13 cellular contexts compared by ENCODE assay signal in the genomic region with DNA sequence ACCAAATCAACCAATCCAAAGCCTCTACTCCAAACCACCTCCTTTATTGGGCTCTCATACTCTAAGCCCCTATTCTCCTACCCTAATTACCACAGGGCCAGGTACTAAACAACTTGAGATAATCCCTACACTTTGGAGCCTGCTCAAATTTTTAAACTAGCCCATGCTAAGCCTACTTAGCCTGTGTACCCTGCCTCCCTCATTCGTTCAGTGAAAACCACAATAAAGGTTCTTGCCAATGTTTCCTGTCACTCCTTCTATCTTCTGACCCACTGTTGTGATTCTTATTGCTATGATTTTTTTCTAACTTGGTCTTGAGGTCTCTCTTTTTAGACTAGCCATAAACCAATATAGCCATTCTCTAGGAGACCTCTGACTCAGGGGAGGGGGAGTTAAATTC. TPM values are rescaled to one million over a fixed set of nuclear protein-coding genes. Genes with fewer than 3 reads are reported as not detected.
DNase-seq lines count a peak whose midpoint lies in the region; ATAC-seq and TF ChIP-seq lines count a peak whose summit lies in the region.
"Not testable (repeated sequence)": the region's sequence is repeated elsewhere in the genome, so short reads cannot be mapped to it uniquely, and the experiment has no call there.
"Had no signal": no experiment of that assay in that cellular context is flagged by ENCODE, and none has a peak within 500 bp of the region (broad histone marks: within the 10 kb centered on the region; RNA-seq: fewer than 3 reads in every experiment).

No MANE protein-coding gene starts in this region.

- H3K9me2 ChIP-seq in MM.1S (replicated peaks; ENCODE audit: insufficient read depth, low read length) = not testable (repeated sequence)

- not testable (repeated sequence) for H3K27me3 Mint-ChIP-seq in CD4-positive, alpha-beta T cell; T-helper 2 cell treated with Interferon-gamma antibody and Interleukin-4, amounts not matched to agents 5 μg/mL and 100 μg/mL, for 36 hours (ENCODE audit: low read depth); activated CD8-positive, alpha-beta T cell treated with anti-CD3 and anti-CD28 coated beads for 36 hours; activated T-helper 17 cell treated with anti-CD3 and anti-CD28 coated beads, Interleukin-2, amount 50 U/mL, for 72 hours; activated naive CD8-positive, alpha-beta T cell treated with anti-CD3 and anti-CD28 coated beads, Interleukin-2, amount 10 ng/mL, durations not matched to agents 7 days and 5 days; naive thymus-derived CD4-positive, alpha-beta T cell

- H4K20me1 ChIP-seq in MM.1S (ENCODE audit: insufficient read depth, low read length) = not testable (repeated sequence)

- H3F3A ChIP-seq in MM.1S (ENCODE audit: insufficient read depth, low read length) = not testable (repeated sequence)

- not testable (repeated sequence) for H3K9me3 ChIP-seq in CD4-positive, alpha-beta T cell (ENCODE audit: control insufficient read depth, low read length); MM.1S (replicated peaks; ENCODE audit: insufficient read depth, low read length); naive thymus-derived CD4-positive, alpha-beta T cell (ENCODE audit: control insufficient read depth in 2 of 3, low read length in 3 of 3)

- H3K9ac ChIP-seq in MM.1S (ENCODE audit: low read length) = not testable (repeated sequence)

- not testable (repeated sequence) for H3K36me3 ChIP-seq in MM.1S (replicated peaks; ENCODE audit: insufficient read depth, low read length); naive thymus-derived CD4-positive, alpha-beta T cell (ENCODE audit: control insufficient read depth in 2 of 3, insufficient read depth in 3 of 3, low read length in 3 of 3)

- intact Hi-C loops in CD4-positive, alpha-beta T cell (cut with DNase I, micrococcal nuclease); activated CD8-positive, alpha-beta T cell treated with anti-CD3 and anti-CD28 coated beads for 36 hours (cut with micrococcal nuclease); naive thymus-derived CD4-positive, alpha-beta T cell (cut with micrococcal nuclease): not testable (repeated sequence)

- 0 out of 2 replicates have a peak overlapping the region, but pooled peaks have one; percentile 2 for H2AFZ ChIP-seq in MM.1S (ENCODE audit: low read length)

- H3K4me1 ChIP-seq in MM.1S (ENCODE audit: low read length); naive thymus-derived CD4-positive, alpha-beta T cell (ENCODE audit: control insufficient read depth in 2 of 2, insufficient read depth in 2 of 2, low read length in 2 of 2): not testable (repeated sequence)

- CTCF ChIA-PET in CD4-positive, alpha-beta T cell (lab: Charles Lee); activated CD8-positive, alpha-beta T cell treated with anti-CD3 and anti-CD28 coated beads for 36 hours (lab: Charles Lee); naive thymus-derived CD4-positive, alpha-beta T cell (lab: Charles Lee): not testable (repeated sequence)

- not testable (repeated sequence) for TF ChIP-seq CTCF in CD4-positive, alpha-beta T cell (IDR thresholded peaks at IDR 0.05); MM.1S (IDR thresholded peaks at IDR 0.05; ENCODE audit: low read length); activated CD8-positive, alpha-beta T cell treated with anti-CD3 and anti-CD28 coated beads for 36 hours (IDR thresholded peaks at IDR 0.05)

- POLR2A ChIA-PET in CD4-positive, alpha-beta T cell (lab: Charles Lee) = interaction anchor here (0.9 to 1.3 kb wide), 2 partner anchors 82 to 107 kb away, joined by 3 read pairs; no protein-coding TSS in a partner anchor
- POLR2A ChIA-PET in activated CD8-positive, alpha-beta T cell treated with anti-CD3 and anti-CD28 coated beads for 36 hours (lab: Charles Lee); activated naive CD8-positive, alpha-beta T cell treated with anti-CD3 and anti-CD28 coated beads, Interleukin-2, amount 10 ng/mL, durations not matched to agents 7 days and 5 days (lab: Charles Lee); naive thymus-derived CD4-positive, alpha-beta T cell (lab: Charles Lee): not testable (repeated sequence)

- H3K4me3 ChIP-seq in MM.1S (ENCODE audit: low read length); naive thymus-derived CD4-positive, alpha-beta T cell (ENCODE audit: low read length): not testable (repeated sequence)

- H3K36me3 Mint-ChIP-seq in CD4-positive, alpha-beta T cell (ENCODE audit: low read depth); T-helper 2 cell treated with Interferon-gamma antibody and Interleukin-4, amounts not matched to agents 5 μg/mL and 100 μg/mL, for 36 hours (ENCODE audit: low read depth); activated CD8-positive, alpha-beta T cell treated with anti-CD3 and anti-CD28 coated beads for 36 hours (ENCODE audit: low read depth); activated T-helper 17 cell treated with anti-CD3 and anti-CD28 coated beads, Interleukin-2, amount 50 U/mL, for 72 hours (ENCODE audit: low read depth); activated naive CD8-positive, alpha-beta T cell treated with anti-CD3 and anti-CD28 coated beads, Interleukin-2, amount 10 ng/mL, durations not matched to agents 7 days and 5 days; naive thymus-derived CD4-positive, alpha-beta T cell: not testable (repeated sequence)

- not testable (repeated sequence) for H3K27me3 ChIP-seq in CD4-positive, alpha-beta T cell (ENCODE audit: control insufficient read depth, insufficient read depth, low read length); MM.1S (replicated peaks; ENCODE audit: insufficient read depth, low read length); naive thymus-derived CD4-positive, alpha-beta T cell (ENCODE audit: control insufficient read depth in 2 of 2, insufficient read depth in 2 of 2, low read length in 2 of 2)

- not testable (repeated sequence) for DNase-seq in CD4-positive, alpha-beta T cell; T-helper 2 cell treated with Interferon-gamma antibody and Interleukin-4, amounts not matched to agents 5 μg/mL and 100 μg/mL, for 36 hours (ENCODE audit: low spot score); activated CD8-positive, alpha-beta T cell treated with anti-CD3 and anti-CD28 coated beads for 36 hours; activated naive CD8-positive, alpha-beta T cell treated with anti-CD3 and anti-CD28 coated beads, Interleukin-2, amount 10 ng/mL, durations not matched to agents 7 days and 5 days; naive thymus-derived CD4-positive, alpha-beta T cell
- peak; percentile 37 for DNase-seq in MM.1S

- H3K79me2 ChIP-seq in MM.1S (ENCODE audit: low read length) = not testable (repeated sequence)

- not testable (repeated sequence) for H3K4me3 Mint-ChIP-seq in CD4-positive, alpha-beta T cell; activated CD8-positive, alpha-beta T cell treated with anti-CD3 and anti-CD28 coated beads for 36 hours
- peak overlapping the region; percentile 13 for H3K4me3 Mint-ChIP-seq in T-helper 2 cell treated with Interferon-gamma antibody and Interleukin-4, amounts not matched to agents 5 μg/mL and 100 μg/mL, for 36 hours
- peak overlapping the region; percentile 28 for H3K4me3 Mint-ChIP-seq in activated T-helper 17 cell treated with anti-CD3 and anti-CD28 coated beads, Interleukin-2, amount 50 U/mL, for 72 hours
- peak overlapping the region; percentile 52 for H3K4me3 Mint-ChIP-seq in activated naive CD8-positive, alpha-beta T cell treated with anti-CD3 and anti-CD28 coated beads, Interleukin-2, amount 10 ng/mL, durations not matched to agents 7 days and 5 days
- peak overlapping the region in 7 of 10 donors; percentile 6 to 65 (median 45) for H3K4me3 Mint-ChIP-seq in naive thymus-derived CD4-positive, alpha-beta T cell

- peak overlapping the region; percentile 37 for H3K27ac Mint-ChIP-seq in CD4-positive, alpha-beta T cell
- H3K27ac Mint-ChIP-seq in T-helper 2 cell treated with Interferon-gamma antibody and Interleukin-4, amounts not matched to agents 5 μg/mL and 100 μg/mL, for 36 hours = peak overlapping the region; percentile 17
- peak overlapping the region; percentile 63 for H3K27ac Mint-ChIP-seq in activated CD8-positive, alpha-beta T cell treated with anti-CD3 and anti-CD28 coated beads for 36 hours
- H3K27ac Mint-ChIP-seq in activated T-helper 17 cell treated with anti-CD3 and anti-CD28 coated beads, Interleukin-2, amount 50 U/mL, for 72 hours = peak overlapping the region; percentile 61
- peak overlapping the region; percentile 84 for H3K27ac Mint-ChIP-seq in activated naive CD8-positive, alpha-beta T cell treated with anti-CD3 and anti-CD28 coated beads, Interleukin-2, amount 10 ng/mL, durations not matched to agents 7 days and 5 days
- H3K27ac Mint-ChIP-seq in naive thymus-derived CD4-positive, alpha-beta T cell = peak overlapping the region in 8 of 9 donors; percentile 9 to 86 (median 66)

- H3K27ac ChIP-seq in CD4-positive, alpha-beta T cell (ENCODE audit: low read depth, low read length); naive thymus-derived CD4-positive, alpha-beta T cell (ENCODE audit: low read depth, low read length): not testable (repeated sequence)
- H3K27ac ChIP-seq in MM.1S (ENCODE audit: low read length) = peak overlapping the region; percentile 8; the same call in 1 of the 2 replicates

- H3K4me2 ChIP-seq in MM.1S (ENCODE audit: low read depth, low read length) = not testable (repeated sequence)

- peaks cover 33% of the 10 kb centered on the region for H3K4me1 Mint-ChIP-seq in CD4-positive, alpha-beta T cell (ENCODE audit: low read depth)
- peaks cover 23% of the 10 kb centered on the region for H3K4me1 Mint-ChIP-seq in T-helper 2 cell treated with Interferon-gamma antibody and Interleukin-4, amounts not matched to agents 5 μg/mL and 100 μg/mL, for 36 hours (ENCODE audit: low read depth)
- peaks cover 29% of the 10 kb centered on the region for H3K4me1 Mint-ChIP-seq in activated CD8-positive, alpha-beta T cell treated with anti-CD3 and anti-CD28 coated beads for 36 hours (ENCODE audit: low read depth)
- peaks cover 15% of the 10 kb centered on the region for H3K4me1 Mint-ChIP-seq in activated T-helper 17 cell treated with anti-CD3 and anti-CD28 coated beads, Interleukin-2, amount 50 U/mL, for 72 hours
- H3K4me1 Mint-ChIP-seq in activated naive CD8-positive, alpha-beta T cell treated with anti-CD3 and anti-CD28 coated beads, Interleukin-2, amount 10 ng/mL, durations not matched to agents 7 days and 5 days = peaks cover 16% of the 10 kb centered on the region
- peaks cover 10 to 50% (median 30%) of the 10 kb centered on the region in 7 donors for H3K4me1 Mint-ChIP-seq in naive thymus-derived CD4-positive, alpha-beta T cell

- not testable (repeated sequence) for H3K9me3 Mint-ChIP-seq in CD4-positive, alpha-beta T cell; T-helper 2 cell treated with Interferon-gamma antibody and Interleukin-4, amounts not matched to agents 5 μg/mL and 100 μg/mL, for 36 hours; activated CD8-positive, alpha-beta T cell treated with anti-CD3 and anti-CD28 coated beads for 36 hours; activated T-helper 17 cell treated with anti-CD3 and anti-CD28 coated beads, Interleukin-2, amount 50 U/mL, for 72 hours; activated naive CD8-positive, alpha-beta T cell treated with anti-CD3 and anti-CD28 coated beads, Interleukin-2, amount 10 ng/mL, durations not matched to agents 7 days and 5 days; naive thymus-derived CD4-positive, alpha-beta T cell

- peak; percentile 21 for ATAC-seq in CD4-positive, alpha-beta T cell (ENCODE audit: poor library complexity)
- peak; percentile 20 for ATAC-seq in activated CD8-positive, alpha-beta T cell treated with anti-CD3 and anti-CD28 coated beads for 36 hours
- ATAC-seq in activated T-helper 17 cell treated with anti-CD3 and anti-CD28 coated beads, Interleukin-2, amount 50 U/mL, for 72 hours (replicated peaks) = peak; percentile 11
- peak; percentile 72 for ATAC-seq in activated naive CD8-positive, alpha-beta T cell treated with anti-CD3 and anti-CD28 coated beads, Interleukin-2, amount 10 ng/mL, durations not matched to agents 7 days and 5 days (ENCODE audit: low read depth)
- not testable (repeated sequence) for ATAC-seq in naive thymus-derived CD4-positive, alpha-beta T cell

RNA-seq across cellular contexts. Expression of a gene that starts 48.3 kb away (rescaled TPM):
- not detected for total RNA-seq in CD4-positive, alpha-beta T cell
- not detected for total RNA-seq in activated CD8-positive, alpha-beta T cell treated with anti-CD3 and anti-CD28 coated beads for 36 hours
- not detected for total RNA-seq in activated T-helper 17 cell treated with anti-CD3 and anti-CD28 coated beads, Interleukin-2, amount 50 U/mL, for 72 hours
- not detected for total RNA-seq in activated naive CD8-positive, alpha-beta T cell treated with anti-CD3 and anti-CD28 coated beads, Interleukin-2, amount 10 ng/mL, durations not matched to agents 7 days and 5 days
- total RNA-seq in naive thymus-derived CD4-positive, alpha-beta T cell = not detected
- polyA plus RNA-seq in naive thymus-derived CD4-positive, alpha-beta T cell = not detected
- total RNA-seq: A172, HepG2, HFFc6, HT1080, M059J had no signal
- polyA plus RNA-seq: BJ, HepG2 had no signal

Comparison
In these comparisons a context has a peak if more than half of its experiments do, and no peak if none do; other contexts are left out.
1. H3K27ac Mint-ChIP-seq: peak in every context shown above with its lines; median percentile 84 in activated naive CD8-positive, alpha-beta T cell treated with anti-CD3 and anti-CD28 coated beads, Interleukin-2, amount 10 ng/mL, durations not matched to agents 7 days and 5 days; 66 in naive thymus-derived CD4-positive, alpha-beta T cell; 63 in activated CD8-positive, alpha-beta T cell treated with anti-CD3 and anti-CD28 coated beads for 36 hours; 61 in activated T-helper 17 cell treated with anti-CD3 and anti-CD28 coated beads, Interleukin-2, amount 50 U/mL, for 72 hours; 37 in CD4-positive, alpha-beta T cell; 17 in T-helper 2 cell treated with Interferon-gamma antibody and Interleukin-4, amounts not matched to agents 5 μg/mL and 100 μg/mL, for 36 hours.